Comparison of ENCODE assay signal across 8 cellular contexts in genomic region chr17:38257013-38257621, GRCh38. TPM values are rescaled to one million over a fixed set of nuclear protein-coding genes. Genes with fewer than 3 reads are reported as not detected.
A peak's percentile ranks its signal among the peaks of the same experiment; 100 is the strongest.
DNase-seq lines count a peak whose midpoint lies in the region; ATAC-seq, FAIRE-seq and TF ChIP-seq lines count a peak whose summit lies in the region.
"Not testable (repeated sequence)": the region's sequence is repeated elsewhere in the genome, so short reads cannot be mapped to it uniquely, and the experiment has no call there.

No MANE protein-coding gene starts in this region.

- FAIRE-seq in GM19239 (lab: Jason Lieb, UNC), result not testable (repeated sequence)

- not testable (repeated sequence) for H3K27ac Mint-ChIP-seq in chondrocyte (ENCODE audit: unreplicated experiment)

- DNase-seq in AML-193 (lab: John Stamatoyannopoulos, UW) (peak; percentile 67 to 76), GM19239 (ENCODE audit: insufficient read length, low spot score) (peak; percentile 85), NCI-H524 (lab: John Stamatoyannopoulos, UW) (peak; percentile 62 to 94), kidney tubule cell (ENCODE audit: low spot score) (peak; percentile 90)
- DNase-seq in activated CD4-positive, alpha-beta T cell treated with anti-CD3 and anti-CD28 coated beads for 4 hours, result peak; percentile 82 to 86
- not testable (repeated sequence) for DNase-seq in chondrocyte (ENCODE audit: low spot score)
- DNase-seq in stimulated activated CD4-positive, alpha-beta T cell treated with anti-CD3 and anti-CD28 coated beads, Interleukin-15, amount 100 ng/mL, for 48 hours (ENCODE audit: low read depth in 2 of 2), result peak; percentile 67 to 76

- ATAC-seq in HG03354 (IDR thresholded peaks at IDR 0.05; ENCODE audit: poor library complexity, severe bottlenecking, unreplicated experiment), result peak; percentile 80

- peak overlapping the region; percentile 51 for H3K4me3 Mint-ChIP-seq in chondrocyte (ENCODE audit: unreplicated experiment)

- H3K9me3 Mint-ChIP-seq in chondrocyte (ENCODE audit: low read depth), result not testable (repeated sequence)

- H3K4me1 Mint-ChIP-seq in chondrocyte (ENCODE audit: low read depth), result peaks cover 15% of the 10 kb centered on the region

- TF ChIP-seq CTCF in chondrocyte (IDR thresholded peaks at IDR 0.05), result not testable (repeated sequence)

- not testable (repeated sequence) for H3K36me3 Mint-ChIP-seq in chondrocyte (ENCODE audit: low read depth)

- H3K27me3 Mint-ChIP-seq in chondrocyte (ENCODE audit: low read depth), result not testable (repeated sequence)

RNA-seq across cellular contexts. Expression of gene MRPL45, which starts 39.9 kb away (rescaled TPM):
- 26.0 to 29.3 TPM (median 27.0 TPM) in 3 replicates for total RNA-seq in chondrocyte
